Comparison of ENCODE assay signal across 20 cellular contexts in the genomic region with DNA sequence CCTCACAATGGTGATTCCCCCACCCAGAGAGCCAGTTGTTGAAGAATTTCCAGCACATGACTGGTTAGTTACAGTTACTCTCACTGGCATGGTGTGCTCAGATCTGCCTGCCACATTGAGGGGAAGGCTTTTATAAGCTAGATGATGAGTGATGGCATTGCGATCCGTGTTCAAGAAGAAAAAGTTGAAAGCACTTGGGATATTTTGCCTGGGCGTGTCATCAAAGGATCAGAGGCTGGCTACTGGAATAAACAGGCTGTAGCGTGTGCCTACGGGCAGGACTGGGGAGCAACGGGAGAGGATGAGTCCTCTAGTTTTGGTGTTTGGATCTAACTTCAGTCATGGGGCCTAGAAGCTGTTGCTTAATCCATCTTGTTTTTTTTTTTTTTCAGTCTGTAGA.
DNase-seq lines count a peak whose midpoint lies in the region; FAIRE-seq and TF ChIP-seq lines count a peak whose summit lies in the region.
"Had no signal": no experiment of that assay in that cellular context is flagged by ENCODE, and none has a peak within 500 bp of the region (broad histone marks: within the 10 kb centered on the region; RNA-seq: fewer than 3 reads in every experiment).

No MANE protein-coding gene starts in this region.

- no peaks in the 10 kb centered on the region for H3K4me1 ChIP-seq in HEK293 (ENCODE audit: control insufficient read depth, insufficient read depth, low read length)
- peaks cover 22% of the 10 kb centered on the region for H3K4me1 ChIP-seq in keratinocyte (ENCODE audit: control insufficient read depth, extremely low read depth, insufficient read depth, low read length)
- H3K4me1 ChIP-seq: SJSA1 had no signal

- CTCF ChIA-PET in HEK293 (lab: Yijun Ruan, JAX) = interaction anchor here (0.6 to 0.7 kb wide), 3 partner anchors 8 to 149 kb away, joined by 3 to 4 read pairs (median 3); no protein-coding TSS in a partner anchor
- CTCF ChIA-PET in HEK293T (lab: Yijun Ruan, JAX) = no interaction called here

- no peak overlapping the region for H2AFZ ChIP-seq in keratinocyte (ENCODE audit: control insufficient read depth, low read length)

- POLR2A ChIA-PET in HEK293 (lab: Yijun Ruan, JAX) (no interaction called here), HEK293T (lab: Yijun Ruan, JAX) (no interaction called here)

- peak; percentile 31 for DNase-seq in AG10803 (ENCODE audit: low read depth)
- peak; percentile 95 for DNase-seq in epithelial cell of esophagus (ENCODE audit: low read depth)
- peak; percentile 67 for DNase-seq in keratinocyte (ENCODE audit: low read depth, low spot score)
- no peak for DNase-seq in NCI-H526 treated with DMSO at 0.1 percent for 48 hours (lab: John Stamatoyannopoulos, UW)
- no peak for DNase-seq in HEK293T (ENCODE audit: extremely low spot score)
- no peak for DNase-seq in NCI-H2171 treated with DMSO at 0.1 percent for 48 hours (lab: John Stamatoyannopoulos, UW)
- DNase-seq in stimulated activated naive CD4-positive, alpha-beta T cell treated with Interleukin-2 at 50 U/mL for 16 hours (lab: John Stamatoyannopoulos, UW) = no peak
- DNase-seq: Calu3; CD8-positive, alpha-beta memory T cell; DMS53; H9; KG1; NCI-H1092 treated with DMSO at 0.1 percent for 48 hours; NCI-H1436 treated with DMSO at 0.1 percent for 48 hours; NCI-H1930; NCI-H226; OCI-M1 had no signal

- H3K27ac ChIP-seq in HEK293 (ENCODE audit: extremely low read depth, low read depth, low read length) (no peak overlapping the region), keratinocyte (ENCODE audit: control insufficient read depth, insufficient read depth, low read length) (peak overlapping the region; percentile 49)
- H3K27ac ChIP-seq: SJSA1 had no signal

- no peaks in the 10 kb centered on the region for H3K9me1 ChIP-seq in keratinocyte (ENCODE audit: control insufficient read depth, extremely low read depth, insufficient read depth, low read length)

- H3K4me3 ChIP-seq in AG10803 (ENCODE audit: low read length) = no peak overlapping the region
- H3K4me3 ChIP-seq in HEK293 (ENCODE audit: low read depth, low read length) = no peak overlapping the region
- H3K4me3 ChIP-seq in epithelial cell of esophagus (ENCODE audit: low read length) = no peak overlapping the region
- peak overlapping the region in 1 of 3 experiments; percentile 2 for H3K4me3 ChIP-seq in keratinocyte (ENCODE audit: control insufficient read depth in 2 of 3, extremely low read depth in 1 of 3, insufficient read depth in 2 of 3, low read depth in 1 of 3, low read length in 3 of 3)
- H3K4me3 ChIP-seq: SJSA1 had no signal

- peak overlapping the region; percentile 11 for H3K9ac ChIP-seq in keratinocyte (ENCODE audit: control insufficient read depth, extremely low read depth, insufficient read depth, low read length)

- no peaks in the 10 kb centered on the region for H3K9me3 ChIP-seq in HEK293 (ENCODE audit: control insufficient read depth, insufficient read depth, low read depth, low read length)
- H3K9me3 ChIP-seq in keratinocyte (ENCODE audit: control insufficient read depth, low read depth, low read length) = peaks cover 3% of the 10 kb centered on the region
- H3K9me3 ChIP-seq: SJSA1 had no signal

- H3K36me3 ChIP-seq in HEK293 (ENCODE audit: control insufficient read depth in 2 of 2, insufficient read depth in 1 of 2, low read length in 2 of 2) (no peaks in the 10 kb centered on the region), keratinocyte (ENCODE audit: control insufficient read depth in 2 of 2, extremely low read depth in 1 of 2, insufficient read depth in 2 of 2, low read length in 2 of 2) (no peaks in the 10 kb centered on the region)
- H3K36me3 ChIP-seq: SJSA1 had no signal

- peak overlapping the region; percentile 72 for H3K4me2 ChIP-seq in keratinocyte (ENCODE audit: control insufficient read depth, extremely low read depth, insufficient read depth, low read depth, low read length)

- H3K27me3 ChIP-seq in keratinocyte (ENCODE audit: control insufficient read depth, extremely low read depth, insufficient read depth, low read length) = no peaks in the 10 kb centered on the region
- H3K27me3 ChIP-seq: SJSA1 had no signal

- peak; percentile 85 for FAIRE-seq in keratinocyte (lab: Jason Lieb, UNC)
- FAIRE-seq: RCC 7860 had no signal

- no peaks in the 10 kb centered on the region for H4K20me1 ChIP-seq in keratinocyte (ENCODE audit: control insufficient read depth, extremely low read depth, insufficient read depth, low read length)

- H3K79me2 ChIP-seq in keratinocyte (ENCODE audit: control insufficient read depth, insufficient read depth, low read length) = no peaks in the 10 kb centered on the region

- no peak for TF ChIP-seq CTCF in AG10803 (conservative IDR thresholded peaks at IDR 0.05; ENCODE audit: low read length)
- TF ChIP-seq CTCF in HEK293 (tag by site-specific recombination; IDR thresholded peaks at IDR 0.05) = no peak
- no peak for TF ChIP-seq CTCF in epithelial cell of esophagus (IDR thresholded peaks at IDR 0.05; ENCODE audit: insufficient read depth, low read depth, low read length, missing control alignments)
- TF ChIP-seq CTCF in keratinocyte (optimal IDR thresholded peaks at IDR 0.05 in 1 of 3, IDR thresholded peaks at IDR 0.05 in 1 of 3, conservative IDR thresholded peaks at IDR 0.05 in 1 of 3; ENCODE audit: extremely low read depth in 1 of 3, insufficient read depth in 2 of 3, low read length in 3 of 3) = no peak

- dilution Hi-C loops in keratinocyte (cut with MboI; ENCODE audit: extremely low pct_ligation_motif_present, low sequenced_read_pairs) = no loop called here

TF ChIP-seq in HEK293, 187 proteins besides CTCF, POLR2A, EP300 and RAD21:
- TF ChIP-seq ZNF404 (tag by site-specific recombination; IDR thresholded peaks at IDR 0.05) (no peak), ZNF112 (tag by site-specific recombination; IDR thresholded peaks at IDR 0.05) (peak; percentile 53; the same call in 1 of the 2 replicates)
TF ChIP-seq in HEK293: peak in this region for 1.

TF ChIP-seq in HEK293T, 16 proteins besides CTCF, POLR2A, EP300 and RAD21:
- TF ChIP-seq SP1 (IDR thresholded peaks at IDR 0.05) (no peak), FOXM1 (IDR thresholded peaks at IDR 0.05; ENCODE audit: borderline replicate concordance) (no peak), FOXK2 (IDR thresholded peaks at IDR 0.05) (no peak), HDGF (IDR thresholded peaks at IDR 0.05; ENCODE audit: borderline replicate concordance) (no peak), CTBP1 (IDR thresholded peaks at IDR 0.05; ENCODE audit: borderline replicate concordance) (no peak), NFRKB (IDR thresholded peaks at IDR 0.05) (no peak), BHLHE40 (IDR thresholded peaks at IDR 0.05; ENCODE audit: borderline replicate concordance) (no peak), FOXA1 (IDR thresholded peaks at IDR 0.05) (no peak), LEF1 (IDR thresholded peaks at IDR 0.05; ENCODE audit: borderline replicate concordance) (no peak), ARNT (IDR thresholded peaks at IDR 0.05) (no peak)
TF ChIP-seq in HEK293T: peak in this region for 0.

Comparison
In these comparisons a context has a peak if more than half of its experiments do, and no peak if none do; other contexts are left out.
1. DNase-seq: peak in AG10803 (single experiment), epithelial cell of esophagus (single experiment) and keratinocyte (single experiment); none in NCI-H526 treated with DMSO at 0.1 percent for 48 hours (single experiment), HEK293T (single experiment), NCI-H2171 treated with DMSO at 0.1 percent for 48 hours (single experiment) and stimulated activated naive CD4-positive, alpha-beta T cell treated with Interleukin-2 at 50 U/mL for 16 hours (single experiment).